In the genomic region with DNA sequence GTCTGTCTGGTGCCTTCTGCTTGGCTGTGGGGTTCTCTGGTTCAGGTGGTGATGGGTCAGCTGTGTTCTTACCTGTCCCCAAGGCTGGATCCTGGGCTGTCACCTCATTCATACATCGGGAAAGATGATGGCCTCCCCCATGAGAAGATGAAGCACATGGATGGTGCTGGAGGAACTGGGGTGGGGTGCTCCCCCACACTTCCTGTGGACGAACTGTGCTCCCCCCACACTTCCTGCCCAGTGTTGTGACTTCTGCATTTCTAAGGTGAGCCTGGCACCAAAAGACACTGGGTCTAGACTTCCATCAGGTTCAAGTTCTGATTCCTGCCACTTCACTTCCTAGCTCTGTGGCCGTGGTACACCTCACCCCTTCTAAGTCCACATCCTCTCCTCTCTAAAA, we compare ENCODE assay signal across 1 cellular context.
A peak's percentile ranks its signal among the peaks of the same experiment; 100 is the strongest.
TF ChIP-seq lines count a peak whose summit lies in the region.

No MANE protein-coding gene starts in this region.

TF ChIP-seq in GM12878, 131 proteins besides CTCF, POLR2A, EP300 and RAD21:
- TF ChIP-seq GABPA (IDR thresholded peaks at IDR 0.05; ENCODE audit: low read depth): 0 out of 2 replicates have a peak, but pooled peaks have one; percentile 15
- peak; percentile 51 for TF ChIP-seq SPI1 (IDR thresholded peaks at IDR 0.05; ENCODE audit: borderline replicate concordance, insufficient read depth, low read depth, low read length)
- no peak for TF ChIP-seq LARP7 (IDR thresholded peaks at IDR 0.05)
- TF ChIP-seq CHD4 (IDR thresholded peaks at IDR 0.05): no peak
- TF ChIP-seq TCF12 (IDR thresholded peaks at IDR 0.05; ENCODE audit: low read depth, low read length): no peak
- no peak for TF ChIP-seq RB1 (IDR thresholded peaks at IDR 0.05; ENCODE audit: borderline replicate concordance)
- no peak for TF ChIP-seq SIN3A (IDR thresholded peaks at IDR 0.05; ENCODE audit: low read depth, low read length)
- TF ChIP-seq PML (IDR thresholded peaks at IDR 0.05; ENCODE audit: low read length): no peak
